Comparison of ENCODE assay signal across 2 cellular contexts in the genomic region with DNA sequence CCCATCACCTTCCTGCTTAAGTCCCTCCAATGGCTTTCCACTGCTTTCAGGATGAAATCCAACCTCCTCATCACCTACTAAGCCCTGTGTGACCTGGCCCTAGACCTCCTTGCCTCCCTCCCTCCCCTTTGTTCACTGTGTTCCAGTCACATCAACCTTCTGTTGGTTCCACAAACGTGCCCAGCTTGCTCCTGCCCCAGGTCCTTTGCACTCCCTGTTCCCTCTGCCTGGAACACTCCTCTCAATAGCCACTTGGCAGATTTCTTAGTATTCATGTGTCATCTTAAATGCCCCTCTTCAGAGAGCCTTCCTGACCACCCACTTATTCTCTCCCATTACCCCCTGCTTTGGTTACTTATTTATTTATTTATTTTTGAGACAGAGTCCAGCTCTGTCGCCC.
TF ChIP-seq lines count a peak whose summit lies in the region.

No MANE protein-coding gene starts in this region.

TF ChIP-seq in IMR-90, 13 proteins besides CTCF, POLR2A, EP300 and RAD21:
- TF ChIP-seq RFX5 (IDR thresholded peaks at IDR 0.05; ENCODE audit: low read depth, low read length) = no peak
- TF ChIP-seq MXI1 (IDR thresholded peaks at IDR 0.05; ENCODE audit: borderline replicate concordance, low read depth, low read length) = no peak
- TF ChIP-seq CHD1 (IDR thresholded peaks at IDR 0.05; ENCODE audit: low read depth, low read length) = no peak
- TF ChIP-seq, protein P1, sequence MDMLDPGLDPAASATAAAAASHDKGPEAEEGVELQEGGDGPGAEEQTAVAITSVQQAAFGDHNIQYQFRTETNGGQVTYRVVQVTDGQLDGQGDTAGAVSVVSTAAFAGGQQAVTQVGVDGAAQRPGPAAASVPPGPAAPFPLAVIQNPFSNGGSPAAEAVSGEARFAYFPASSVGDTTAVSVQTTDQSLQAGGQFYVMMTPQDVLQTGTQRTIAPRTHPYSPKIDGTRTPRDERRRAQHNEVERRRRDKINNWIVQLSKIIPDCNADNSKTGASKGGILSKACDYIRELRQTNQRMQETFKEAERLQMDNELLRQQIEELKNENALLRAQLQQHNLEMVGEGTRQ (IDR thresholded peaks at IDR 0.05; ENCODE audit: low read depth, low read length) = no peak
- TF ChIP-seq RCOR1 (IDR thresholded peaks at IDR 0.05; ENCODE audit: insufficient replicate concordance, low read length) = no peak
- no peak for TF ChIP-seq BHLHE40 (IDR thresholded peaks at IDR 0.05; ENCODE audit: low read depth, low read length)
TF ChIP-seq in IMR-90: peak in this region for 0.

TF ChIP-seq in H1, 55 proteins besides CTCF, POLR2A, EP300 and RAD21:
- TF ChIP-seq CTBP2 (IDR thresholded peaks at IDR 0.05; ENCODE audit: borderline replicate concordance, insufficient read depth, insufficient read length, low read length) (no peak), SUZ12 (IDR thresholded peaks at IDR 0.05; ENCODE audit: low read length) (no peak), SIRT6 (IDR thresholded peaks at IDR 0.05; ENCODE audit: low read length) (no peak), EGR1 (IDR thresholded peaks at IDR 0.05; ENCODE audit: borderline replicate concordance, low read depth, low read length) (no peak), SIN3A (conservative IDR thresholded peaks at IDR 0.05 in 1 of 2, IDR thresholded peaks at IDR 0.05 in 1 of 2; ENCODE audit: low read depth in 1 of 2, low read length in 2 of 2) (no peak), BCL11A (IDR thresholded peaks at IDR 0.05; ENCODE audit: low read depth in 2 of 2, low read length in 2 of 2) (no peak), RNF2 (IDR thresholded peaks at IDR 0.05; ENCODE audit: borderline replicate concordance, low read depth, low read length, missing control alignments, poor library complexity, severe bottlenecking) (no peak), CBX8 (IDR thresholded peaks at IDR 0.05; ENCODE audit: borderline replicate concordance, low read depth, low read length) (no peak)
- TF ChIP-seq, protein P1 (IDR thresholded peaks at IDR 0.05; ENCODE audit: low read length) = no peak
- TF ChIP-seq, protein P2, sequence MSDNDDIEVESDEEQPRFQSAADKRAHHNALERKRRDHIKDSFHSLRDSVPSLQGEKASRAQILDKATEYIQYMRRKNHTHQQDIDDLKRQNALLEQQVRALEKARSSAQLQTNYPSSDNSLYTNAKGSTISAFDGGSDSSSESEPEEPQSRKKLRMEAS (IDR thresholded peaks at IDR 0.05) = no peak
